Comparison of ENCODE assay signal across 8 cellular contexts in the genomic region with DNA sequence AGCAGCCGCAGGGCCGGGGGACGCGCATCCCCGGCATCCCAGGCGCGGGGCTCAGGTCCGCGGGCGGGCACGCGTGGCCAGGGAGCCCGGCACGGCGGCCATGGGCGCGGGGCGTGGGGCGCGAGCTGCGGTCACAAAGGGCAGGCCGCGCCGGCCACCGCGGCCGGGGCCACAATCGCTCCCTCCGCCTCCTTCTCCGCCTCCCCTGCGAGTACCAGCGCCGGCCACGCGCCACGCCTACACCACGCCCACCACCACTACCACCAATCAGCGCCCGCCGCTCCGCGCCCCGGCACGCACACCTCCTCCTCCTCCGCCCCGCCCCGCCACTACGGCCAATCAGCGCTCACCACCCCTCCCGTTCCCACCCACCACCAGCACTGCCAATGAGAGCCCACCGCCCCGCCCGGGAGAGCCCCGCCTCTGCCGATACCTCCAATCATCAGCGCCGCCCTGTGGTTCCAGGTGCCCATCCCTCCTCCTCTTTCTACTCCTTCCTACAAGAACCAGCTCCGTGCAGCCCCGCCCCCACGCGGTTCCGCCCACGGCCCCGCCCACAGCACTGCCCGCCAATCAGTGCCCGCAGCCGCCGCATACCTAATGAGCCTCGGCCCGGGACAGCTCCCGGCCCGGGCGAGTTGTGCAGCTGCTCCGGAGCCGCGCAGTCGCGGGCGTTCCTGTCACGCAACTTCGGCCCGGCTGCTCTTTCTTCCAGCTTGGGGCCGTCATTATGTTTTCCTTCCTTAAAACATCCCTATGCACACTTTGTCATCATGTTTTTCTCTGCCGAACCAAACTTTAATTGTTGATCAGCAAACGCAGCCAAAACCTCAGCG. TPM values are rescaled to one million over a fixed set of nuclear protein-coding genes. Genes with fewer than 3 reads are reported as not detected.
A peak's percentile ranks its signal among the peaks of the same experiment; 100 is the strongest.
DNase-seq lines count a peak whose midpoint lies in the region; ATAC-seq and TF ChIP-seq lines count a peak whose summit lies in the region.

TSS of gene RPS6KA2 (minus strand) at position 213 of the 836 bp plus-strand sequence. CDS start 232 bp downstream, outside the sequence.

- H3K27me3 ChIP-seq in WERI-Rb-1 (ENCODE audit: insufficient read depth, low read depth, severe bottlenecking) (no peaks in the 10 kb centered on the region), mammary epithelial cell (ENCODE audit: insufficient read depth, low read length) (no peaks in the 10 kb centered on the region), skeletal muscle tissue (ENCODE audit: control insufficient read depth in 3 of 3, insufficient read depth in 3 of 3, low read length in 3 of 3) (no peaks in the 10 kb centered on the region)

- in situ Hi-C loops in mammary epithelial cell (cut with MboI; ENCODE audit: low sequenced_read_pairs in 2 of 2), result no loop called here

- H3K27ac ChIP-seq in WERI-Rb-1, result peak within 1 kb of the TSS; percentile 94
- H3K27ac ChIP-seq in mammary epithelial cell (ENCODE audit: insufficient read depth, low read depth, low read length), result peak within 1 kb of the TSS; percentile 62
- peak within 1 kb of the TSS; percentile 74 for H3K27ac ChIP-seq in skeletal muscle tissue (ENCODE audit: low read depth, low read length)

- H3K9me3 ChIP-seq in WERI-Rb-1 (ENCODE audit: severe bottlenecking) (no peaks in the 10 kb centered on the region), mammary epithelial cell (replicated peaks; ENCODE audit: insufficient read depth, low read length) (no peaks in the 10 kb centered on the region), iPS-18c (ENCODE audit: control insufficient read depth, insufficient read depth, low read length) (no peaks in the 10 kb centered on the region), skeletal muscle tissue (ENCODE audit: control insufficient read depth in 3 of 3, low read length in 3 of 3) (no peaks in the 10 kb centered on the region)

- H4K20me1 ChIP-seq in mammary epithelial cell (ENCODE audit: insufficient read depth, low read length), result no peaks in the 10 kb centered on the region

- dilution Hi-C loops in mammary epithelial cell (cut with HindIII; ENCODE audit: low sequenced_read_pairs), result no loop called here

- WGBS in mammary epithelial cell (ENCODE audit: low coverage, missing lambda C conversion rate), result 2% methylated on average over 12 of the region's 86 CpGs

- peak within 1 kb of the TSS; percentile 84 for H2AFZ ChIP-seq in mammary epithelial cell (ENCODE audit: low read depth, low read length)

- peak within 1 kb of the TSS; percentile 94 for H3K4me2 ChIP-seq in mammary epithelial cell (ENCODE audit: insufficient read depth, low read depth, low read length)

- TF ChIP-seq CTCF in AG04449 (IDR thresholded peaks at IDR 0.05; ENCODE audit: insufficient read depth, low read length, missing control alignments), result peak; percentile 24
- TF ChIP-seq CTCF in WERI-Rb-1 (IDR thresholded peaks at IDR 0.05; ENCODE audit: low read depth, low read length), result no peak
- no peak for TF ChIP-seq CTCF in mammary epithelial cell (conservative IDR thresholded peaks at IDR 0.05 in 1 of 2, IDR thresholded peaks at IDR 0.05 in 1 of 2; ENCODE audit: extremely low read depth in 1 of 2, insufficient read depth in 1 of 2, low read depth in 1 of 2, low read length in 2 of 2)

- ATAC-seq in GM18870 (IDR thresholded peaks at IDR 0.05; ENCODE audit: unreplicated experiment) (peak; percentile 74), HG03108 (IDR thresholded peaks at IDR 0.05; ENCODE audit: unreplicated experiment) (peak; percentile 90)

- intact Hi-C loops in mammary epithelial cell (cut with micrococcal nuclease), result loop anchor here (1.0 to 10.0 kb wide), 6 partner anchors 60 to 368 kb away; partner anchors contain the start of genes CEP43 and RNASET2

- CTCF ChIA-PET in AG04449 (lab: Yijun Ruan, JAX), result interaction anchor here (0.8 to 2.4 kb wide), 10 partner anchors 9 to 162 kb away, joined by 3 to 10 read pairs (median 3); no protein-coding TSS in a partner anchor
- CTCF ChIA-PET in mammary epithelial cell (lab: Charles Lee; ENCODE audit: low non-redundant PET), result interaction anchor here (0.7 kb wide), 1 partner anchor 246 kb away, joined by 21 read pairs; no protein-coding TSS in a partner anchor

- H3K9ac ChIP-seq in mammary epithelial cell (ENCODE audit: insufficient read depth, low read length), result peak within 1 kb of the TSS; percentile 78
- peak within 1 kb of the TSS; percentile 76 to 93 (median 77) for H3K9ac ChIP-seq in skeletal muscle tissue (ENCODE audit: low read depth in 1 of 3, low read length in 3 of 3)

- peak within 1 kb of the TSS; percentile 80 for H3K4me3 ChIP-seq in AG04449 (ENCODE audit: low read depth, low read length)
- H3K4me3 ChIP-seq in WERI-Rb-1 (ENCODE audit: low read depth, low read length), result peak within 1 kb of the TSS; percentile 72
- H3K4me3 ChIP-seq in mammary epithelial cell (replicated peaks in 1 of 3; ENCODE audit: insufficient read depth in 1 of 3, low read depth in 2 of 3, low read length in 3 of 3), result peak within 1 kb of the TSS; percentile 55 to 91 (median 86)
- peak within 1 kb of the TSS; percentile 87 for H3K4me3 ChIP-seq in iPS-18c (ENCODE audit: insufficient read depth, low read depth, low read length)
- peak within 1 kb of the TSS; percentile 71 to 84 (median 82) for H3K4me3 ChIP-seq in skeletal muscle tissue (ENCODE audit: low read length in 3 of 3)

- peaks cover 25% of the 10 kb centered on the region for H3K79me2 ChIP-seq in mammary epithelial cell (ENCODE audit: insufficient read depth, low read length)

- BruUV-seq in mammary epithelial cell (replicated peaks; lab: Mats Ljungman, UMichigan), result no TSS peak

- DNase-seq in AG04449 (ENCODE audit: low read depth, low spot score) (peak; percentile 96), NCI-H2171 treated with DMSO at 0.1 percent for 48 hours (lab: John Stamatoyannopoulos, UW) (peak; percentile 99), WERI-Rb-1 (peak; percentile 100), mammary epithelial cell (peak; percentile 99)

- no peaks in the 10 kb centered on the region for H3K36me3 ChIP-seq in WERI-Rb-1
- H3K36me3 ChIP-seq in mammary epithelial cell (ENCODE audit: insufficient read depth, low read length), result no peaks in the 10 kb centered on the region
- no peaks in the 10 kb centered on the region for H3K36me3 ChIP-seq in skeletal muscle tissue (ENCODE audit: control insufficient read depth in 3 of 3, insufficient read depth in 3 of 3, low read length in 3 of 3)

- H3K4me1 ChIP-seq in mammary epithelial cell (ENCODE audit: insufficient read depth, low read length) (peaks cover 33% of the 10 kb centered on the region), skeletal muscle tissue (ENCODE audit: control insufficient read depth in 3 of 3, insufficient read depth in 3 of 3, low read length in 3 of 3) (peaks cover 34 to 53% (median 38%) of the 10 kb centered on the region in 3 donors)

- POLR2A ChIA-PET in AG04449 (lab: Yijun Ruan, JAX), result interaction anchor here (0.6 to 1.8 kb wide), 8 partner anchors 8 to 161 kb away, joined by 3 to 9 read pairs (median 4); no protein-coding TSS in a partner anchor

RNA-seq across cellular contexts. Expression of gene RPS6KA2, which starts in this region (rescaled TPM):
- 10 to 100 TPM; 47.8 to 48.8 TPM for total RNA-seq in mammary epithelial cell
- 28.0 TPM for polyA plus RNA-seq in mammary epithelial cell
- polyA minus RNA-seq in mammary epithelial cell, result 115 TPM
- 10.4 TPM for total RNA-seq in skeletal muscle tissue

Comparison
In these comparisons a context has a peak if more than half of its experiments do, and no peak if none do; other contexts are left out.
1. Peak in every context shown above with its lines: DNase-seq, ATAC-seq, H3K4me3 ChIP-seq and H3K27ac ChIP-seq.